ENCODE assay signal across 19 cellular contexts in genomic region chr7:69652947-69653701, GRCh38. TPM values are rescaled to one million over a fixed set of nuclear protein-coding genes. Genes with fewer than 3 reads are reported as not detected.
DNase-seq lines count a peak whose midpoint lies in the region; ATAC-seq and TF ChIP-seq lines count a peak whose summit lies in the region.
"Had no signal": no experiment of that assay in that cellular context is flagged by ENCODE, and none has a peak within 500 bp of the region (broad histone marks: within the 10 kb centered on the region; RNA-seq: fewer than 3 reads in every experiment).

No MANE protein-coding gene starts in this region.

- intact Hi-C loops in stomach (cut with DNase I; ENCODE audit: low total_unique reads): no loop called here

- no peaks in the 10 kb centered on the region for H3K9me3 ChIP-seq in stomach
- H3K9me3 ChIP-seq: ascending aorta had no signal

- H3K4me3 Mint-ChIP-seq in nephron progenitor cell: no peak overlapping the region
- H3K4me3 Mint-ChIP-seq: activated CD4-positive, alpha-beta T cell treated with anti-CD3 and anti-CD28 coated beads for 36 hours; central memory CD8-positive, alpha-beta T cell had no signal

- H3K27me3 ChIP-seq in stomach: no peaks in the 10 kb centered on the region
- H3K27me3 ChIP-seq: ascending aorta had no signal

- no peaks in the 10 kb centered on the region for H3K36me3 Mint-ChIP-seq in nephron progenitor cell (ENCODE audit: low read depth)

- peak overlapping the region; percentile 17 for H3K27ac Mint-ChIP-seq in nephron progenitor cell
- H3K27ac Mint-ChIP-seq: activated CD4-positive, alpha-beta T cell treated with anti-CD3 and anti-CD28 coated beads for 36 hours had no signal

- H3K9me3 Mint-ChIP-seq in nephron progenitor cell: no peaks in the 10 kb centered on the region
- H3K9me3 Mint-ChIP-seq: central memory CD8-positive, alpha-beta T cell had no signal

- H3K27me3 Mint-ChIP-seq in nephron progenitor cell (ENCODE audit: low read depth, poor library complexity): peaks cover 3% of the 10 kb centered on the region
- H3K27me3 Mint-ChIP-seq: activated CD4-positive, alpha-beta T cell treated with anti-CD3 and anti-CD28 coated beads for 36 hours; central memory CD8-positive, alpha-beta T cell had no signal

- TF ChIP-seq POLR2A in stomach (IDR thresholded peaks at IDR 0.05): no peak

- peaks cover 82% of the 10 kb centered on the region for H3K4me1 Mint-ChIP-seq in nephron progenitor cell
- H3K4me1 Mint-ChIP-seq: activated CD4-positive, alpha-beta T cell treated with anti-CD3 and anti-CD28 coated beads for 36 hours had no signal

- TF ChIP-seq CTCF in nephron progenitor cell (IDR thresholded peaks at IDR 0.05) (no peak), stomach (IDR thresholded peaks at IDR 0.05) (no peak)

- WGBS in stomach, 5 donors: 87 to 97% (median 94%) methylated on average over 3 of the region's 3 CpGs

- no peak overlapping the region for H3K4me3 ChIP-seq in stomach
- H3K4me3 ChIP-seq: ascending aorta, K562 had no signal

- peaks cover 9 to 28% (median 20%) of the 10 kb centered on the region in 4 donors for H3K4me1 ChIP-seq in stomach

- ATAC-seq in HG02885 (IDR thresholded peaks at IDR 0.05; ENCODE audit: poor library complexity, unreplicated experiment): no peak
- ATAC-seq: activated CD4-positive, alpha-beta T cell treated with anti-CD3 and anti-CD28 coated beads for 36 hours; K562; PC-3 had no signal

- H3K27ac ChIP-seq in stomach: no peak overlapping the region
- H3K27ac ChIP-seq: ascending aorta had no signal

- peak in 2 of 3 experiments; percentile 41 to 94 for DNase-seq in NCI-H1417 (lab: John Stamatoyannopoulos, UW)
- DNase-seq in NCI-H1417 treated with DMSO at 0.1 percent for 48 hours (lab: John Stamatoyannopoulos, UW): no peak
- DNase-seq in KG1 (lab: John Stamatoyannopoulos, UW): peak; percentile 12
- peak; percentile 61 for DNase-seq in NCI-H345 treated with DMSO at 0.1 percent for 48 hours (lab: John Stamatoyannopoulos, UW; ENCODE audit: unreplicated experiment)
- DNase-seq in nephron progenitor cell: no peak
- no peak for DNase-seq in activated gamma-delta T cell treated with Interleukin-2 at 50 U/mL for 16 hours
- no peak for DNase-seq in stomach
- DNase-seq: activated CD4-positive, alpha-beta T cell treated with anti-CD3 and anti-CD28 coated beads for 36 hours; activated naive CD4-positive, alpha-beta T cell treated with anti-CD3 and anti-CD28 coated beads, Interleukin-2, amount 50 U/mL, for 16 hours; activated T-cell treated with anti-CD3 and anti-CD28 coated beads, Interleukin-2, amount 50 U/mL, for 48 hours; COR-L47; hypothalamus; NCI-H1048; NCI-H526; PC-3 had no signal

- TF ChIP-seq EP300 in stomach (IDR thresholded peaks at IDR 0.05): no peak

- H3K36me3 ChIP-seq in stomach: no peaks in the 10 kb centered on the region
- H3K36me3 ChIP-seq: ascending aorta had no signal

RNA-seq across cellular contexts. Expression of gene AUTS2, which starts 54.8 kb away (rescaled TPM):
- total RNA-seq in stomach: 10 to 100 TPM; 32.1 to 90.3 (median 44.6) TPM
- polyA plus RNA-seq in stomach: 1 to 10 TPM; 3.8 to 9.7 (median 6.2) TPM
- total RNA-seq: PC-3 had no signal
- polyA plus RNA-seq: K562 had no signal

Comparison
In these comparisons a context has a peak if more than half of its experiments do, and no peak if none do; other contexts are left out.
1. DNase-seq: peak in NCI-H1417 (2 of 3), KG1 (single experiment) and NCI-H345 treated with DMSO at 0.1 percent for 48 hours (single experiment); none in NCI-H1417 treated with DMSO at 0.1 percent for 48 hours (single experiment), nephron progenitor cell (single experiment), activated gamma-delta T cell treated with Interleukin-2 at 50 U/mL for 16 hours (single experiment) and stomach (single experiment).